17 cellular contexts compared by ENCODE assay signal in genomic region chr1:24410750-24411149, GRCh38.
"Had no signal": no experiment of that assay in that cellular context is flagged by ENCODE, and none has a peak within 500 bp of the region (broad histone marks: within the 10 kb centered on the region; RNA-seq: fewer than 3 reads in every experiment).

No MANE protein-coding gene starts in this region.

- H3K36me3 ChIP-seq: lower lobe of right lung, suprapubic skin, transverse colon had no signal

- H3K27me3 ChIP-seq: suprapubic skin, transverse colon had no signal

- H3K9me3 ChIP-seq: lower lobe of right lung, psoas muscle, suprapubic skin, transverse colon had no signal

- H3K27ac ChIP-seq: lower lobe of right lung, psoas muscle, suprapubic skin had no signal

- H3K27ac Mint-ChIP-seq: activated CD4-positive, alpha-beta memory T cell treated with anti-CD3 and anti-CD28 coated beads, Interleukin-2, amount 10 ng/mL, durations not matched to agents 7 days and 5 days; activated CD4-positive, alpha-beta T cell treated with anti-CD3 and anti-CD28 coated beads for 36 hours; activated naive CD4-positive, alpha-beta T cell treated with anti-CD3 and anti-CD28 coated beads for 36 hours; activated T-cell treated with anti-CD3 and anti-CD28 coated beads, Interleukin-2, amount 50 U/mL, for 24 hours; brain; effector memory CD8-positive, alpha-beta T cell; naive thymus-derived CD4-positive, alpha-beta T cell; stimulated activated naive CD8-positive, alpha-beta T cell treated with anti-CD3 and anti-CD28 coated beads, Interleukin-15, Interleukin-2, amounts not matched to agents 100 ng/mL and 50 ng/mL, for 24 hours; WTC11 had no signal

- H3K27me3 Mint-ChIP-seq: activated CD4-positive, alpha-beta memory T cell treated with anti-CD3 and anti-CD28 coated beads, Interleukin-2, amount 10 ng/mL, durations not matched to agents 7 days and 5 days; activated CD4-positive, alpha-beta T cell treated with anti-CD3 and anti-CD28 coated beads for 36 hours; activated T-cell treated with anti-CD3 and anti-CD28 coated beads, Interleukin-2, amount 50 U/mL, for 24 hours; effector memory CD8-positive, alpha-beta T cell; stimulated activated naive CD8-positive, alpha-beta T cell treated with anti-CD3 and anti-CD28 coated beads, Interleukin-15, Interleukin-2, amounts not matched to agents 100 ng/mL and 50 ng/mL, for 24 hours had no signal

- H3K9me3 Mint-ChIP-seq: activated CD4-positive, alpha-beta memory T cell treated with anti-CD3 and anti-CD28 coated beads, Interleukin-2, amount 10 ng/mL, durations not matched to agents 7 days and 5 days; activated naive CD4-positive, alpha-beta T cell treated with anti-CD3 and anti-CD28 coated beads for 36 hours; activated T-cell treated with anti-CD3 and anti-CD28 coated beads, Interleukin-2, amount 50 U/mL, for 24 hours; effector memory CD8-positive, alpha-beta T cell; stimulated activated naive CD8-positive, alpha-beta T cell treated with anti-CD3 and anti-CD28 coated beads, Interleukin-15, Interleukin-2, amounts not matched to agents 100 ng/mL and 50 ng/mL, for 24 hours had no signal

- H3K36me3 Mint-ChIP-seq: WTC11 had no signal

- H3K4me1 ChIP-seq: psoas muscle had no signal

- H3K4me3 Mint-ChIP-seq: activated CD4-positive, alpha-beta memory T cell treated with anti-CD3 and anti-CD28 coated beads, Interleukin-2, amount 10 ng/mL, durations not matched to agents 7 days and 5 days; activated CD4-positive, alpha-beta T cell treated with anti-CD3 and anti-CD28 coated beads for 36 hours; activated naive CD4-positive, alpha-beta T cell treated with anti-CD3 and anti-CD28 coated beads for 36 hours; activated T-cell treated with anti-CD3 and anti-CD28 coated beads, Interleukin-2, amount 50 U/mL, for 24 hours; effector memory CD8-positive, alpha-beta T cell; naive thymus-derived CD4-positive, alpha-beta T cell; stimulated activated naive CD8-positive, alpha-beta T cell treated with anti-CD3 and anti-CD28 coated beads, Interleukin-15, Interleukin-2, amounts not matched to agents 100 ng/mL and 50 ng/mL, for 24 hours; WTC11 had no signal

- DNase-seq: activated CD4-positive, alpha-beta memory T cell treated with anti-CD3 and anti-CD28 coated beads, Interleukin-2, amount 10 ng/mL, durations not matched to agents 7 days and 5 days; activated CD4-positive, alpha-beta T cell treated with anti-CD3 and anti-CD28 coated beads for 36 hours; activated naive CD4-positive, alpha-beta T cell treated with anti-CD3 and anti-CD28 coated beads for 36 hours; activated T-cell treated with anti-CD3 and anti-CD28 coated beads, Interleukin-2, amount 50 U/mL, for 24 hours; caudate nucleus; effector memory CD8-positive, alpha-beta T cell; left cardiac atrium; lower lobe of right lung; naive thymus-derived CD4-positive, alpha-beta T cell; psoas muscle; right cardiac atrium; SW 1271; transverse colon had no signal

- H3K4me3 ChIP-seq: lower lobe of right lung, psoas muscle, suprapubic skin, transverse colon had no signal

- ATAC-seq: activated CD4-positive, alpha-beta T cell treated with anti-CD3 and anti-CD28 coated beads for 36 hours; effector memory CD8-positive, alpha-beta T cell; left cardiac atrium; lower lobe of right lung; naive thymus-derived CD4-positive, alpha-beta T cell; psoas muscle; right cardiac atrium; WTC11 had no signal
